In the genomic region with DNA sequence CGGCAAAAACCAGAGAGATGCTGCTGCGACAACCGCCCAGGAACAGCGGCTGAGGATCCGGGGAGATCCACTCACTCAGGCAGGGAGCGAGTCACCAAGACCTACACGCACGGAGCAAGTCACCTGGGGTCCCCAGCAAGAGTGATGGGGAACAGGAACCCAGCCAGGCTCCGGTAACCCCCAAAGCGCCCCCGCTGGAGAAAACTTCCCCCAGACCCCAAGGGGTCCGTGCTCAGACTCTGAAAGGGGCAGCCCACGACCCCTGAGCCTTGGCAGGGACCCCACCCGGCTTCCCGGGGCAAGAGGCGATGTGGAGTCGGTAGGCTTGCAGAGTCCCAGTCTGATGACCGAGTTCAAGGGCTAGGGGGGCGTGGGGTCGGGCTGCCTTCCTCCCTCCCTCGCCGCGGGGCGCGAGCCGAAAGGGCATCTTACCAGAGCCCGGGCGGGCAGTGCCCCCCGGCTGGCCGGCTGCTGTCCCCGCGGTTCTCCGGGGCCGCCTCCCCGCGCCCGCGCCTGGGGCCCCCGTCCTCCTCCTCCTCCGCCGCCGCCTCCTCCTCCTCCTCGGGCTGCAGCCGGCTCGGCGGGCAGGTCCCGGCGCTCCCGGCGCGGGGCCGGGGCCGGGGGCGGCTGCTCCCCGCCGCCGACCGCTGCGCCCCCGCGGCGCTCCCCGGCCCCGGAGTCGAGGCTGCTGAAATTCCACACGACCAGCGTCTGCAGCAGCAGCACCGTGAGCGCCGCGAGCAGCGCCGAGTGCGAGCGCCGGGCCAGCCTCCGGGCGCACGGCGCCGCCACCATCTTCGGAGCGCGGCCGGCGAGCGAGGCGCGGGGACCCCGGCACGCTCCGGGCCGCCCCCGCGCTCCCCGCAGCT, we compare ENCODE assay signal across 1 cellular context.
TF ChIP-seq lines count a peak whose summit lies in the region.

No MANE protein-coding gene starts in this region.

TF ChIP-seq in GM12878, 131 proteins besides CTCF, POLR2A, EP300 and RAD21 (continued from another document):
- TF ChIP-seq BCLAF1 (IDR thresholded peaks at IDR 0.05) (no peak), JUND (IDR thresholded peaks at IDR 0.05; ENCODE audit: low read depth, low read length) (no peak), YBX1 (IDR thresholded peaks at IDR 0.05) (no peak), TBL1XR1 (IDR thresholded peaks at IDR 0.05; ENCODE audit: low read depth, low read length) (no peak), ZBTB4 (CRISPR knock-in tag; IDR thresholded peaks at IDR 0.05) (no peak), SMARCA5 (IDR thresholded peaks at IDR 0.05) (0 out of 2 replicates have a peak, but pooled peaks have one; percentile 38), RAD51 (IDR thresholded peaks at IDR 0.05) (no peak), LARP7 (IDR thresholded peaks at IDR 0.05) (peak; percentile 51; the same call in 1 of the 2 replicates), BACH1 (IDR thresholded peaks at IDR 0.05; ENCODE audit: borderline replicate concordance) (no peak), HDAC2 (IDR thresholded peaks at IDR 0.05) (no peak), STAT3 (IDR thresholded peaks at IDR 0.05; ENCODE audit: low read depth, low read length) (no peak), KAT2A (conservative IDR thresholded peaks at IDR 0.05; ENCODE audit: control insufficient read depth, low read depth, low read length) (no peak), MXI1 (IDR thresholded peaks at IDR 0.05; ENCODE audit: low read depth, low read length) (no peak; the same call in 1 of the 2 replicates), RB1 (IDR thresholded peaks at IDR 0.05; ENCODE audit: borderline replicate concordance) (no peak), PML (IDR thresholded peaks at IDR 0.05; ENCODE audit: low read length) (no peak), NFIC (IDR thresholded peaks at IDR 0.05; ENCODE audit: low read depth, low read length) (no peak), BHLHE40 (IDR thresholded peaks at IDR 0.05; ENCODE audit: borderline replicate concordance in 1 of 2, low read depth in 2 of 2, low read length in 1 of 2) (peak in 1 of 2 experiments; percentile 43; a peak in 1 of 4 replicates), USF1 (IDR thresholded peaks at IDR 0.05; ENCODE audit: borderline replicate concordance, extremely low read length, insufficient read depth, low read depth, low read length) (no peak), ZNF384 (IDR thresholded peaks at IDR 0.05; ENCODE audit: borderline replicate concordance, low read depth, low read length) (no peak), TCF3 (IDR thresholded peaks at IDR 0.05; ENCODE audit: borderline replicate concordance, insufficient read depth, low read depth, low read length) (no peak), EGR1 (IDR thresholded peaks at IDR 0.05; ENCODE audit: borderline replicate concordance in 1 of 2, low read depth in 2 of 2, low read length in 2 of 2) (peak in 1 of 2 experiments; percentile 42; a peak in 1 of 3 replicates), IKZF1 (conservative IDR thresholded peaks at IDR 0.05) (0 out of 2 replicates have a peak, but pooled peaks have one; percentile 25), HDAC6 (IDR thresholded peaks at IDR 0.05; ENCODE audit: unreplicated experiment) (no peak), REST (IDR thresholded peaks at IDR 0.05; ENCODE audit: low read depth, low read length) (no peak), RFX5 (IDR thresholded peaks at IDR 0.05; ENCODE audit: low read depth, low read length) (no peak), MYB (IDR thresholded peaks at IDR 0.05; ENCODE audit: borderline replicate concordance, low read depth, low read length) (no peak), GATAD2B (conservative IDR thresholded peaks at IDR 0.05; ENCODE audit: low read depth) (0 out of 2 replicates have a peak, but pooled peaks have one; percentile 29)
- TF ChIP-seq, protein P1, sequence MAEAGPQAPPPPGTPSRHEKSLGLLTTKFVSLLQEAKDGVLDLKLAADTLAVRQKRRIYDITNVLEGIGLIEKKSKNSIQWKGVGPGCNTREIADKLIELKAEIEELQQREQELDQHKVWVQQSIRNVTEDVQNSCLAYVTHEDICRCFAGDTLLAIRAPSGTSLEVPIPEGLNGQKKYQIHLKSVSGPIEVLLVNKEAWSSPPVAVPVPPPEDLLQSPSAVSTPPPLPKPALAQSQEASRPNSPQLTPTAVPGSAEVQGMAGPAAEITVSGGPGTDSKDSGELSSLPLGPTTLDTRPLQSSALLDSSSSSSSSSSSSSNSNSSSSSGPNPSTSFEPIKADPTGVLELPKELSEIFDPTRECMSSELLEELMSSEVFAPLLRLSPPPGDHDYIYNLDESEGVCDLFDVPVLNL (IDR thresholded peaks at IDR 0.05; ENCODE audit: low read depth, low read length): no peak
- TF ChIP-seq, protein P2, sequence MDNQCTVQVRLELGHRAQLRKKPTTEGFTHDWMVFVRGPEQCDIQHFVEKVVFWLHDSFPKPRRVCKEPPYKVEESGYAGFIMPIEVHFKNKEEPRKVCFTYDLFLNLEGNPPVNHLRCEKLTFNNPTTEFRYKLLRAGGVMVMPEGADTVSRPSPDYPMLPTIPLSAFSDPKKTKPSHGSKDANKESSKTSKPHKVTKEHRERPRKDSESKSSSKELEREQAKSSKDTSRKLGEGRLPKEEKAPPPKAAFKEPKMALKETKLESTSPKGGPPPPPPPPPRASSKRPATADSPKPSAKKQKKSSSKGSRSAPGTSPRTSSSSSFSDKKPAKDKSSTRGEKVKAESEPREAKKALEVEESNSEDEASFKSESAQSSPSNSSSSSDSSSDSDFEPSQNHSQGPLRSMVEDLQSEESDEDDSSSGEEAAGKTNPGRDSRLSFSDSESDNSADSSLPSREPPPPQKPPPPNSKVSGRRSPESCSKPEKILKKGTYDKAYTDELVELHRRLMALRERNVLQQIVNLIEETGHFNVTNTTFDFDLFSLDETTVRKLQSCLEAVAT (IDR thresholded peaks at IDR 0.05): no peak
